ENCODE assay signal across 15 cellular contexts in genomic region chr13:51683537-51684050, GRCh38.
"Had no signal": no experiment of that assay in that cellular context is flagged by ENCODE, and none has a peak within 500 bp of the region (broad histone marks: within the 10 kb centered on the region; RNA-seq: fewer than 3 reads in every experiment).

No MANE protein-coding gene starts in this region.

- H3K9me3 Mint-ChIP-seq: activated naive CD4-positive, alpha-beta T cell treated with anti-CD3 and anti-CD28 coated beads, Interleukin-2, amount 50 U/mL, for 24 hours; activated T-helper 2 cell treated with anti-CD3 and anti-CD28 coated beads, Interferon-gamma antibody, Interleukin-2, Interleukin-4, amounts not matched to agents 10 μg/mL and 5 μg/mL and 100 μg/mL, durations not matched to agents 14 hours and 24 hours and 36 hours; mesothelial cell of epicardium had no signal

- FAIRE-seq: colon, endometrium had no signal

- H3K27ac Mint-ChIP-seq: activated naive CD4-positive, alpha-beta T cell treated with anti-CD3 and anti-CD28 coated beads, Interleukin-2, amount 50 U/mL, for 24 hours; activated T-helper 2 cell treated with anti-CD3 and anti-CD28 coated beads, Interferon-gamma antibody, Interleukin-2, Interleukin-4, amounts not matched to agents 10 μg/mL and 5 μg/mL and 100 μg/mL, durations not matched to agents 14 hours and 24 hours and 36 hours; mesothelial cell of epicardium had no signal

- DNase-seq: activated CD4-positive, CD25-positive, alpha-beta regulatory T cell treated with anti-CD3 and anti-CD28 coated beads, Interleukin-2, amount 50 U/mL, for 72 hours; adrenal gland; left cardiac atrium; lower lobe of right lung; stimulated activated CD4-positive, alpha-beta T cell treated with anti-CD3 and anti-CD28 coated beads, Interleukin-12 subunit alpha, Interleukin-12 subunit beta, amount 100 ng/mL, for 4 hours; stimulated activated naive CD4-positive, alpha-beta T cell; T-helper 9 cell; transverse colon had no signal

- H3K4me3 Mint-ChIP-seq: activated naive CD4-positive, alpha-beta T cell treated with anti-CD3 and anti-CD28 coated beads, Interleukin-2, amount 50 U/mL, for 24 hours; mesothelial cell of epicardium had no signal

- H3K27ac ChIP-seq: adrenal gland, cardiac muscle cell, esophagus muscularis mucosa, lower lobe of right lung, transverse colon had no signal

- H3K36me3 ChIP-seq: adrenal gland, cardiac muscle cell, esophagus muscularis mucosa, lower lobe of right lung, transverse colon had no signal

- H3K27me3 ChIP-seq: adrenal gland, cardiac muscle cell, esophagus muscularis mucosa, transverse colon had no signal

- H3K27me3 Mint-ChIP-seq: activated naive CD4-positive, alpha-beta T cell treated with anti-CD3 and anti-CD28 coated beads, Interleukin-2, amount 50 U/mL, for 24 hours had no signal

- H3K4me1 ChIP-seq: esophagus muscularis mucosa, lower lobe of right lung, transverse colon had no signal

- H3K4me3 ChIP-seq: adrenal gland, cardiac muscle cell, esophagus muscularis mucosa, lower lobe of right lung, transverse colon had no signal

- H3K36me3 Mint-ChIP-seq: mesothelial cell of epicardium had no signal

- H3K9me3 ChIP-seq: adrenal gland, esophagus muscularis mucosa, lower lobe of right lung, transverse colon had no signal
